ENCODE assay signal across 11 cellular contexts in genomic region chr11:5631969-5632635, GRCh38. TPM values are rescaled to one million over a fixed set of nuclear protein-coding genes. Genes with fewer than 3 reads are reported as not detected.
DNase-seq lines count a peak whose midpoint lies in the region; ATAC-seq, FAIRE-seq and TF ChIP-seq lines count a peak whose summit lies in the region.
"Had no signal": no experiment of that assay in that cellular context is flagged by ENCODE, and none has a peak within 500 bp of the region (broad histone marks: within the 10 kb centered on the region; RNA-seq: fewer than 3 reads in every experiment).

No MANE protein-coding gene starts in this region.

- H3K4me1 ChIP-seq in K562 (replicated peaks in 1 of 2; ENCODE audit: control insufficient read depth in 2 of 2, insufficient read depth in 2 of 2, low read length in 2 of 2) (no peaks in the 10 kb centered on the region), PC-9 (replicated peaks; ENCODE audit: insufficient read depth) (no peaks in the 10 kb centered on the region)
- H3K4me1 ChIP-seq: foreskin keratinocyte had no signal

- DNase-seq in K562 (ENCODE audit: extremely low read depth in 1 of 4, low spot score in 3 of 4) = no peak
- no peak for DNase-seq in PC-9
- DNase-seq in H54 (ENCODE audit: insufficient read length, low spot score) = no peak
- no peak for DNase-seq in head of caudate nucleus
- DNase-seq in dorsolateral prefrontal cortex = no peak
- DNase-seq: activated CD4-positive, alpha-beta T cell treated with anti-CD3 and anti-CD28 coated beads, Interleukin-2, amount 50 U/mL, for 4 hours; foreskin keratinocyte had no signal

- H3K9me1 ChIP-seq in K562 (ENCODE audit: control insufficient read depth, insufficient read depth, low read length) = no peaks in the 10 kb centered on the region

- H3K79me2 ChIP-seq in K562 (ENCODE audit: control insufficient read depth, insufficient read depth, low read length) (no peaks in the 10 kb centered on the region), PC-9 (ENCODE audit: low read depth) (no peaks in the 10 kb centered on the region)

- peak overlapping the region; percentile 49; the same call in 1 of the 2 replicates for H2AFZ ChIP-seq in K562 (ENCODE audit: low read depth, low read length)
- H2AFZ ChIP-seq in PC-9 = no peak overlapping the region

- H3K36me3 ChIP-seq in K562 (ENCODE audit: control insufficient read depth, insufficient read depth, low read length) = no peaks in the 10 kb centered on the region
- no peaks in the 10 kb centered on the region for H3K36me3 ChIP-seq in PC-9 (ENCODE audit: low read depth)

- no peak overlapping the region for H3K4me2 ChIP-seq in K562 (ENCODE audit: insufficient read depth, low read length)
- no peak overlapping the region for H3K4me2 ChIP-seq in PC-9

- TF ChIP-seq EP300 in K562 (IDR thresholded peaks at IDR 0.05; ENCODE audit: low read length) = no peak

- H3K27ac ChIP-seq in K562 (ENCODE audit: extremely low read depth, low read depth, low read length) (no peak overlapping the region), PC-9 (no peak overlapping the region), dorsolateral prefrontal cortex (no peak overlapping the region)
- H3K27ac ChIP-seq: foreskin keratinocyte had no signal

- TF ChIP-seq CTCF in K562 (IDR thresholded peaks at IDR 0.05 in 2 of 3, conservative IDR thresholded peaks at IDR 0.05 in 1 of 3; ENCODE audit: insufficient read depth in 2 of 3, low read depth in 1 of 3, low read length in 3 of 3) = no peak
- TF ChIP-seq CTCF in PC-9 (conservative IDR thresholded peaks at IDR 0.05) = no peak
- TF ChIP-seq CTCF in dorsolateral prefrontal cortex (IDR thresholded peaks at IDR 0.05 in 54 of 56, conservative IDR thresholded peaks at IDR 0.05 in 2 of 56; ENCODE audit: low read depth in 1 of 56, partially characterized antibody in 56 of 56) = no peak

- H3K9me3 ChIP-seq in K562 (replicated peaks; ENCODE audit: control insufficient read depth, insufficient read depth, low read depth, low read length) (no peaks in the 10 kb centered on the region), PC-9 (ENCODE audit: insufficient read depth, low read depth) (no peaks in the 10 kb centered on the region)

- in situ Hi-C loops in K562 (cut with MboI) = no loop called here

- no peaks in the 10 kb centered on the region for H3K27me3 ChIP-seq in K562 (ENCODE audit: control insufficient read depth in 2 of 2, insufficient read depth in 2 of 2, low read length in 2 of 2)
- H3K27me3 ChIP-seq in PC-9 (ENCODE audit: insufficient read depth, low read depth) = no peaks in the 10 kb centered on the region
- H3K27me3 ChIP-seq in dorsolateral prefrontal cortex = no peaks in the 10 kb centered on the region
- H3K27me3 ChIP-seq: foreskin keratinocyte had no signal

- intact Hi-C loops in K562 (cut with micrococcal nuclease) (no loop called here), PC-9 (cut with micrococcal nuclease; ENCODE audit: unreplicated experiment) (no loop called here), head of caudate nucleus (cut with DNase I) (no loop called here), dorsolateral prefrontal cortex (cut with DNase I) (no loop called here)

- no peak overlapping the region; a peak in 1 of 4 replicates for H3K9ac ChIP-seq in K562 (ENCODE audit: insufficient read depth in 1 of 2, low read depth in 2 of 2, low read length in 2 of 2)

- no peak for TF ChIP-seq POLR2A in K562 (conservative IDR thresholded peaks at IDR 0.05)
- no peak for TF ChIP-seq POLR2A in H54 (IDR thresholded peaks at IDR 0.05; ENCODE audit: low read depth, low read length)

- TF ChIP-seq RAD21 in K562 (CRISPR knock-in tag; conservative IDR thresholded peaks at IDR 0.05 in 1 of 2, IDR thresholded peaks at IDR 0.05 in 1 of 2) = no peak

- FAIRE-seq in K562 (lab: Jason Lieb, UNC) (no peak), H54 (lab: Jason Lieb, UNC) (no peak)

- BruUV-seq in K562 (replicated peaks; lab: Mats Ljungman, UMichigan) (no TSS peak), PC-9 (replicated peaks; lab: Mats Ljungman, UMichigan) (no TSS peak)

- H3K4me3 ChIP-seq in K562 (no peak overlapping the region), PC-9 (no peak overlapping the region), dorsolateral prefrontal cortex (no peak overlapping the region)

- H4K20me1 ChIP-seq in K562 (replicated peaks; ENCODE audit: control insufficient read depth, insufficient read depth, low read length) (no peaks in the 10 kb centered on the region), PC-9 (ENCODE audit: insufficient read depth) (no peaks in the 10 kb centered on the region)

- no peaks in the 10 kb centered on the region for H3F3A ChIP-seq in PC-9 (ENCODE audit: insufficient read depth, low read depth)

- ATAC-seq in GM18520 (IDR thresholded peaks at IDR 0.05; ENCODE audit: unreplicated experiment) = peak; percentile 92
- peak; percentile 94 for ATAC-seq in GM21619 (IDR thresholded peaks at IDR 0.05; ENCODE audit: unreplicated experiment)
- ATAC-seq in HG03378 (IDR thresholded peaks at IDR 0.05; ENCODE audit: unreplicated experiment) = peak; percentile 94
- ATAC-seq in K562 = peak; percentile 52; the same call in 2 of the 3 replicates
- ATAC-seq: foreskin keratinocyte had no signal

- POLR2A ChIA-PET in K562 (lab: Yijun Ruan, JAX) (no interaction called here), PC-9 (lab: Charles Lee; ENCODE audit: unreplicated experiment) (no interaction called here)

- H3K9me2 ChIP-seq in PC-9 (ENCODE audit: insufficient read depth) = no peaks in the 10 kb centered on the region

- WGBS in K562 (ENCODE audit: insufficient coverage, low coverage, missing lambda C conversion rate) = 11% methylated on average over 5 of the region's 5 CpGs

- CTCF ChIA-PET in K562 (lab: Yijun Ruan, JAX; ENCODE audit: low intra/inter-chr PET ratio) (no interaction called here), PC-9 (lab: Charles Lee) (no interaction called here)

RNA-seq across cellular contexts. Expression of gene TRIM34, which starts 7.3 kb away (rescaled TPM):
- total RNA-seq in K562 (2011; cell fraction: chromatin; rRNA removed; ENCODE audit: low replicate concordance) = 0.86 and 1.1 TPM in 2 replicates
- 0.13 and 0.83 TPM in 2 replicates for total RNA-seq in K562 (2011; cell fraction: nucleolus; rRNA removed)
- 0.66 and 1.5 TPM in 2 replicates for total RNA-seq in K562 (2011; cell fraction: nucleoplasm; rRNA removed)
- total RNA-seq in K562 (2014; rRNA removed) (0.78 and 0.91 TPM in 2 replicates), K562 (2014; rRNA removed; fragmentation: Illumina TruSeq; extraction: Trizol) (1.1 and 1.3 TPM in 2 replicates), K562 (2015; rRNA removed; fragmentation: Illumina TruSeq; extraction: Trizol) (1.7 and 2.0 TPM in 2 replicates), K562 (2021) (0.31 and 0.40 TPM in 2 replicates), PC-9 (2021) (3.8 and 7.5 TPM in 2 replicates), dorsolateral prefrontal cortex (1 to 10 TPM in 92 of 120 experiments, under 1 TPM in 27, not detected in 1; 0.28 to 4.5 (median 1.4) TPM)
- polyA plus RNA-seq in K562 (2011; rRNA removed) (1.8 and 2.2 TPM in 2 replicates), K562 (2014; fragmentation: Illumina TruSeq; extraction: Trizol) (0.72 and 1.3 TPM in 2 replicates), K562 (2014; fragmentation: Nextera tagmentation; extraction: Ambion mirVana) (1 to 10 TPM; 1.5 to 2.9 TPM), K562 (2014; rRNA removed) (0.88 and 1.0 TPM in 2 replicates)
- polyA plus RNA-seq in K562 (2011; cell fraction: cytosol; rRNA removed) = 0.60 and 1.6 TPM in 2 replicates
- polyA plus RNA-seq in K562 (2011; cell fraction: nucleus; rRNA removed) = 2.0 and 5.6 TPM in 2 replicates
- polyA plus RNA-seq in K562 (2012) = 1.5 and 3.2 TPM in 2 replicates
- polyA minus RNA-seq in K562 (2011; rRNA and poly(A)+ RNA removed) = 1.2 and 2.2 TPM in 2 replicates
- not detected in 2 replicates for polyA minus RNA-seq in K562 (2011; cell fraction: cytosol; rRNA and poly(A)+ RNA removed)
- 0.13 and 0.56 TPM in 2 replicates for polyA minus RNA-seq in K562 (2011; cell fraction: nucleus; rRNA and poly(A)+ RNA removed)

RNA-seq across cellular contexts. Expression of gene TRIM6, which starts 35.7 kb away (rescaled TPM):
- total RNA-seq in K562 (2011; cell fraction: chromatin; rRNA removed; ENCODE audit: low replicate concordance) = 5.8 and 10.9 TPM in 2 replicates
- 3.0 and 4.1 TPM in 2 replicates for total RNA-seq in K562 (2011; cell fraction: nucleolus; rRNA removed)
- 5.3 and 7.7 TPM in 2 replicates for total RNA-seq in K562 (2011; cell fraction: nucleoplasm; rRNA removed)
- total RNA-seq in K562 (2014; rRNA removed) (5.6 and 6.0 TPM in 2 replicates), K562 (2014; rRNA removed; fragmentation: Illumina TruSeq; extraction: Trizol) (7.4 and 7.6 TPM in 2 replicates), K562 (2015; rRNA removed; fragmentation: Illumina TruSeq; extraction: Trizol) (10.3 and 10.5 TPM in 2 replicates), K562 (2021) (6.7 and 7.2 TPM in 2 replicates), PC-9 (2021) (3.9 and 4.8 TPM in 2 replicates), dorsolateral prefrontal cortex (1 to 10 TPM in 21 of 120 experiments, under 1 TPM in 76, not detected in 23; 0.16 to 3.8 (median 0.63) TPM)
- polyA plus RNA-seq in K562 (2011; rRNA removed) (7.7 and 9.5 TPM in 2 replicates), K562 (2014; fragmentation: Illumina TruSeq; extraction: Trizol) (8.2 and 11.8 TPM in 2 replicates), K562 (2014; fragmentation: Nextera tagmentation; extraction: Ambion mirVana) (1 to 10 TPM; 5.0 to 8.7 TPM), K562 (2014; rRNA removed) (9.8 and 9.9 TPM in 2 replicates)
- 4.3 and 8.1 TPM in 2 replicates for polyA plus RNA-seq in K562 (2011; cell fraction: cytosol; rRNA removed)
- polyA plus RNA-seq in K562 (2011; cell fraction: nucleus; rRNA removed) = 6.9 and 10.1 TPM in 2 replicates
- polyA plus RNA-seq in K562 (2012) = 13.3 and 29.1 TPM in 2 replicates
- polyA minus RNA-seq in K562 (2011; rRNA and poly(A)+ RNA removed) = 3.2 and 4.6 TPM in 2 replicates
- 3.4 and 3.6 TPM in 2 replicates for polyA minus RNA-seq in K562 (2011; cell fraction: cytosol; rRNA and poly(A)+ RNA removed)
- 2.6 and 3.8 TPM in 2 replicates for polyA minus RNA-seq in K562 (2011; cell fraction: nucleus; rRNA and poly(A)+ RNA removed)

RNA-seq across cellular contexts. Expression of gene OR52B6, which starts 51.4 kb away (rescaled TPM):
- not detected in 2 replicates for total RNA-seq in K562 (2011; cell fraction: chromatin; rRNA removed; ENCODE audit: low replicate concordance)
- total RNA-seq in K562 (2011; cell fraction: nucleolus; rRNA removed) = not detected in 2 replicates
- not detected in 2 replicates for total RNA-seq in K562 (2011; cell fraction: nucleoplasm; rRNA removed)
- not detected in 2 replicates for total RNA-seq in K562 (2014; rRNA removed)
- total RNA-seq in K562 (2014; rRNA removed; fragmentation: Illumina TruSeq; extraction: Trizol) = not detected in 2 replicates
- total RNA-seq in K562 (2015; rRNA removed; fragmentation: Illumina TruSeq; extraction: Trizol) = not detected in 2 replicates
- total RNA-seq in K562 (2021) = not detected in 2 replicates
- polyA plus RNA-seq in K562 (2011; rRNA removed) = not detected in 2 replicates
- not detected in 2 replicates for polyA plus RNA-seq in K562 (2011; cell fraction: cytosol; rRNA removed)
- not detected in 2 replicates for polyA plus RNA-seq in K562 (2011; cell fraction: nucleus; rRNA removed)
- polyA plus RNA-seq in K562 (2012) = not detected in 2 replicates
- not detected in 2 replicates for polyA plus RNA-seq in K562 (2014; fragmentation: Illumina TruSeq; extraction: Trizol)
- not detected for polyA plus RNA-seq in K562 (2014; fragmentation: Nextera tagmentation; extraction: Ambion mirVana)
- not detected in 2 replicates for polyA plus RNA-seq in K562 (2014; rRNA removed)
- not detected in 2 replicates for polyA minus RNA-seq in K562 (2011; rRNA and poly(A)+ RNA removed)
- polyA minus RNA-seq in K562 (2011; cell fraction: cytosol; rRNA and poly(A)+ RNA removed) = not detected in 2 replicates
- not detected in 2 replicates for polyA minus RNA-seq in K562 (2011; cell fraction: nucleus; rRNA and poly(A)+ RNA removed)
- total RNA-seq in PC-9 (2021) = not detected in 2 replicates
- total RNA-seq in dorsolateral prefrontal cortex = under 1 TPM in 1 of 120 experiments, not detected in 119; 0.60 TPM
- total RNA-seq: foreskin keratinocyte, HT1080 had no signal
- polyA plus RNA-seq: foreskin keratinocyte had no signal

RNA-seq across cellular contexts. Expression of gene TRIM5, which starts 52.8 kb away (rescaled TPM):
- 22.0 and 29.7 TPM in 2 replicates for total RNA-seq in K562 (2011; cell fraction: chromatin; rRNA removed; ENCODE audit: low replicate concordance)
- 12.5 and 13.2 TPM in 2 replicates for total RNA-seq in K562 (2011; cell fraction: nucleolus; rRNA removed)
- total RNA-seq in K562 (2011; cell fraction: nucleoplasm; rRNA removed) = 22.2 and 39.0 TPM in 2 replicates
- total RNA-seq in K562 (2014; rRNA removed) (11.7 and 12.0 TPM in 2 replicates), K562 (2014; rRNA removed; fragmentation: Illumina TruSeq; extraction: Trizol) (16.5 and 18.8 TPM in 2 replicates), K562 (2015; rRNA removed; fragmentation: Illumina TruSeq; extraction: Trizol) (13.9 and 15.0 TPM in 2 replicates), K562 (2021) (14.8 and 15.2 TPM in 2 replicates), PC-9 (2021) (19.1 and 20.5 TPM in 2 replicates), dorsolateral prefrontal cortex (10 to 100 TPM in 18 of 120 experiments, 1 to 10 TPM in 102; 2.7 to 18.5 (median 7.0) TPM)
- polyA plus RNA-seq in K562 (2011; rRNA removed) (15.3 and 17.6 TPM in 2 replicates), K562 (2014; fragmentation: Illumina TruSeq; extraction: Trizol) (16.6 and 20.8 TPM in 2 replicates), K562 (2014; fragmentation: Nextera tagmentation; extraction: Ambion mirVana) (10 to 100 TPM; 13.7 to 18.0 TPM), K562 (2014; rRNA removed) (7.7 and 10.2 TPM in 2 replicates)
- 6.0 and 14.1 TPM in 2 replicates for polyA plus RNA-seq in K562 (2011; cell fraction: cytosol; rRNA removed)
- polyA plus RNA-seq in K562 (2011; cell fraction: nucleus; rRNA removed) = 10.1 and 14.1 TPM in 2 replicates
- 12.0 and 21.5 TPM in 2 replicates for polyA plus RNA-seq in K562 (2012)
- 23.7 and 29.9 TPM in 2 replicates for polyA minus RNA-seq in K562 (2011; rRNA and poly(A)+ RNA removed)
- polyA minus RNA-seq in K562 (2011; cell fraction: cytosol; rRNA and poly(A)+ RNA removed) = 10.3 and 10.4 TPM in 2 replicates
- polyA minus RNA-seq in K562 (2011; cell fraction: nucleus; rRNA and poly(A)+ RNA removed) = 9.0 and 15.6 TPM in 2 replicates

RNA-seq across cellular contexts. Expression of gene TRIM22, which starts 57.5 kb away (rescaled TPM):
- total RNA-seq in K562 (2011; cell fraction: chromatin; rRNA removed; ENCODE audit: low replicate concordance) = 0.46 and 0.55 TPM in 2 replicates
- 0.26 TPM in 1 of 2 replicates, not detected in the other for total RNA-seq in K562 (2011; cell fraction: nucleolus; rRNA removed)
- not detected in 2 replicates for total RNA-seq in K562 (2011; cell fraction: nucleoplasm; rRNA removed)
- total RNA-seq in K562 (2014; rRNA removed) (0.20 and 1.1 TPM in 2 replicates), K562 (2014; rRNA removed; fragmentation: Illumina TruSeq; extraction: Trizol) (0.11 and 0.19 TPM in 2 replicates), K562 (2015; rRNA removed; fragmentation: Illumina TruSeq; extraction: Trizol) (0.18 and 0.30 TPM in 2 replicates), K562 (2021) (0.35 and 1.2 TPM in 2 replicates), PC-9 (2021) (0.81 and 1.9 TPM in 2 replicates), dorsolateral prefrontal cortex (10 to 100 TPM; 15.5 to 93.4 (median 31.6) TPM)
- polyA plus RNA-seq in K562 (2011; rRNA removed) (0.18 and 0.60 TPM in 2 replicates), K562 (2014; fragmentation: Illumina TruSeq; extraction: Trizol) (0.06 and 0.18 TPM in 2 replicates), K562 (2014; fragmentation: Nextera tagmentation; extraction: Ambion mirVana) (under 1 TPM in 1 of 2 experiments, not detected in 1; 0.17 TPM), K562 (2014; rRNA removed) (0.09 TPM in 1 of 2 replicates, not detected in the other)
- polyA plus RNA-seq in K562 (2011; cell fraction: cytosol; rRNA removed) = 0.06 and 0.38 TPM in 2 replicates
- 0.44 and 0.72 TPM in 2 replicates for polyA plus RNA-seq in K562 (2011; cell fraction: nucleus; rRNA removed)
- polyA plus RNA-seq in K562 (2012) = 0.23 and 1.0 TPM in 2 replicates
- 0.28 and 0.54 TPM in 2 replicates for polyA minus RNA-seq in K562 (2011; rRNA and poly(A)+ RNA removed)
- polyA minus RNA-seq in K562 (2011; cell fraction: cytosol; rRNA and poly(A)+ RNA removed) = not detected in 2 replicates
- 0.27 and 1.1 TPM in 2 replicates for polyA minus RNA-seq in K562 (2011; cell fraction: nucleus; rRNA and poly(A)+ RNA removed)
